ENCODE assay signal across 25 cellular contexts in the genomic region with DNA sequence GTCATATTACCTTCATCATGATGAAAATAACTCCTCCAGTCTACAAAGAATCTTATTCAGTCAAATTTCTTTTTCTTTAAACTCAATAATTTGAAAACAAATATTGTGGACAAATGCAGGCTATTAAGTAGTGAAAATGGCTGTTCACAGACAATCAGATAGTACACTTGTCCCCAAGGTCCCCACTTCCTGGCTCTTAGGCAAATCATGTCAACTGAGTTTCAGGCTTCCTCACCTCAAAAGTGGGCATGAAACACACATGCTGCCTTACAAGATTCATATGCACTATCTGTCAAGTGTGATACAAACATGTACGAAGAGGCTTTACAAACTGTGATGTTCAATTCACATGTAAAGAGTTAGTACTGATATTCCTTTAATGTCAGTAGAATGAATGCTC.
"Had no signal": no experiment of that assay in that cellular context is flagged by ENCODE, and none has a peak within 500 bp of the region (broad histone marks: within the 10 kb centered on the region; RNA-seq: fewer than 3 reads in every experiment).

No MANE protein-coding gene starts in this region.

- H3K4me3 ChIP-seq: cardiac muscle cell, dorsolateral prefrontal cortex, mucosa of descending colon, pancreas, right lobe of liver, suprapubic skin, transverse colon, uterus had no signal

- H3K27ac ChIP-seq: cardiac muscle cell, dorsolateral prefrontal cortex, epithelial cell of prostate, neutrophil, pancreas, right lobe of liver, suprapubic skin, transverse colon, uterus had no signal

- H3K36me3 Mint-ChIP-seq: activated naive CD8-positive, alpha-beta T cell treated with anti-CD3 and anti-CD28 coated beads, Interleukin-2, amount 10 ng/mL, durations not matched to agents 7 days and 5 days; memory B cell; naive thymus-derived CD4-positive, alpha-beta T cell had no signal

- H3K4me3 Mint-ChIP-seq: activated CD4-positive, alpha-beta T cell treated with anti-CD3 and anti-CD28 coated beads for 36 hours; activated CD8-positive, alpha-beta T cell treated with anti-CD3 and anti-CD28 coated beads for 36 hours; activated naive CD8-positive, alpha-beta T cell treated with anti-CD3 and anti-CD28 coated beads, Interleukin-2, amount 10 ng/mL, durations not matched to agents 7 days and 5 days; memory B cell; naive thymus-derived CD4-positive, alpha-beta T cell; stimulated activated naive CD8-positive, alpha-beta T cell treated with anti-CD3 and anti-CD28 coated beads, Interleukin-15, amount 100 ng/mL, for 72 hours had no signal

- DNase-seq: activated CD4-positive, alpha-beta T cell treated with anti-CD3 and anti-CD28 coated beads for 36 hours; activated CD8-positive, alpha-beta T cell treated with anti-CD3 and anti-CD28 coated beads for 36 hours; activated naive CD4-positive, alpha-beta T cell treated with Interleukin-2 at 50 U/mL for 16 hours; activated naive CD8-positive, alpha-beta T cell treated with anti-CD3 and anti-CD28 coated beads, Interleukin-2, amount 10 ng/mL, durations not matched to agents 7 days and 5 days; activated T-cell treated with anti-CD3 and anti-CD28 coated beads, Interleukin-2, amount 50 U/mL, for 1 hour; amygdala; dorsolateral prefrontal cortex; foreskin fibroblast; left ventricle myocardium superior; mucosa of descending colon; naive thymus-derived CD4-positive, alpha-beta T cell; pancreas; right lobe of liver; small intestine; stimulated activated CD4-positive, alpha-beta T cell treated with anti-CD3 and anti-CD28 coated beads, Interleukin-15, amount 100 ng/mL, for 24 hours; stimulated activated CD4-positive, alpha-beta T cell treated with anti-CD3 and anti-CD28 coated beads, Interleukin-2, amount 100 ng/mL, for 48 hours; stimulated activated naive CD8-positive, alpha-beta T cell treated with anti-CD3 and anti-CD28 coated beads, Interleukin-15, amount 100 ng/mL, for 72 hours; transverse colon; uterus had no signal

- H3K27me3 Mint-ChIP-seq: activated CD4-positive, alpha-beta T cell treated with anti-CD3 and anti-CD28 coated beads for 36 hours; activated CD8-positive, alpha-beta T cell treated with anti-CD3 and anti-CD28 coated beads for 36 hours; activated naive CD8-positive, alpha-beta T cell treated with anti-CD3 and anti-CD28 coated beads, Interleukin-2, amount 10 ng/mL, durations not matched to agents 7 days and 5 days; memory B cell; stimulated activated naive CD8-positive, alpha-beta T cell treated with anti-CD3 and anti-CD28 coated beads, Interleukin-15, amount 100 ng/mL, for 72 hours had no signal

- H3K9me3 Mint-ChIP-seq: activated CD8-positive, alpha-beta T cell treated with anti-CD3 and anti-CD28 coated beads for 36 hours; activated naive CD8-positive, alpha-beta T cell treated with anti-CD3 and anti-CD28 coated beads, Interleukin-2, amount 10 ng/mL, durations not matched to agents 7 days and 5 days; activated T-helper 2 cell treated with anti-CD3 and anti-CD28 coated beads, Interferon-gamma antibody, Interleukin-2, Interleukin-4, amounts not matched to agents 10 μg/mL and 5 μg/mL and 100 μg/mL, durations not matched to agents 14 hours and 24 hours and 36 hours; memory B cell had no signal

- H3K4me1 Mint-ChIP-seq: activated CD4-positive, alpha-beta T cell treated with anti-CD3 and anti-CD28 coated beads for 36 hours; activated naive CD8-positive, alpha-beta T cell treated with anti-CD3 and anti-CD28 coated beads, Interleukin-2, amount 10 ng/mL, durations not matched to agents 7 days and 5 days; memory B cell; naive thymus-derived CD4-positive, alpha-beta T cell; stimulated activated naive CD8-positive, alpha-beta T cell treated with anti-CD3 and anti-CD28 coated beads, Interleukin-15, amount 100 ng/mL, for 72 hours had no signal

- H3K4me1 ChIP-seq: pancreas, right lobe of liver, suprapubic skin, transverse colon, uterus had no signal

- ATAC-seq: activated CD4-positive, alpha-beta T cell treated with anti-CD3 and anti-CD28 coated beads for 36 hours; activated CD8-positive, alpha-beta T cell treated with anti-CD3 and anti-CD28 coated beads for 36 hours; left ventricle myocardium superior; mucosa of descending colon; naive thymus-derived CD4-positive, alpha-beta T cell; pancreas; right lobe of liver; stimulated activated naive CD8-positive, alpha-beta T cell treated with anti-CD3 and anti-CD28 coated beads, Interleukin-15, amount 100 ng/mL, for 72 hours had no signal

- H3K36me3 ChIP-seq: cardiac muscle cell, neutrophil, pancreas, right lobe of liver, suprapubic skin, transverse colon, uterus had no signal

- H3K27me3 ChIP-seq: cardiac muscle cell, dorsolateral prefrontal cortex, neutrophil, pancreas, right lobe of liver, suprapubic skin, transverse colon, uterus had no signal

- H3K27ac Mint-ChIP-seq: activated CD4-positive, alpha-beta T cell treated with anti-CD3 and anti-CD28 coated beads for 36 hours; activated CD8-positive, alpha-beta T cell treated with anti-CD3 and anti-CD28 coated beads for 36 hours; activated naive CD8-positive, alpha-beta T cell treated with anti-CD3 and anti-CD28 coated beads, Interleukin-2, amount 10 ng/mL, durations not matched to agents 7 days and 5 days; activated T-helper 2 cell treated with anti-CD3 and anti-CD28 coated beads, Interferon-gamma antibody, Interleukin-2, Interleukin-4, amounts not matched to agents 10 μg/mL and 5 μg/mL and 100 μg/mL, durations not matched to agents 14 hours and 24 hours and 36 hours; memory B cell; naive thymus-derived CD4-positive, alpha-beta T cell; stimulated activated naive CD8-positive, alpha-beta T cell treated with anti-CD3 and anti-CD28 coated beads, Interleukin-15, amount 100 ng/mL, for 72 hours had no signal

- H3K9me3 ChIP-seq: mucosa of descending colon, neutrophil, pancreas, right lobe of liver, suprapubic skin, transverse colon, uterus had no signal
